14 cellular contexts compared by ENCODE assay signal in genomic region chr6:131858765-131859490, GRCh38. TPM values are rescaled to one million over a fixed set of nuclear protein-coding genes. Genes with fewer than 3 reads are reported as not detected.
A peak's percentile ranks its signal among the peaks of the same experiment; 100 is the strongest.
DNase-seq lines count a peak whose midpoint lies in the region; ATAC-seq and TF ChIP-seq lines count a peak whose summit lies in the region.
"Had no signal": no experiment of that assay in that cellular context is flagged by ENCODE, and none has a peak within 500 bp of the region (broad histone marks: within the 10 kb centered on the region; RNA-seq: fewer than 3 reads in every experiment).

No MANE protein-coding gene starts in this region.

- CTCF ChIA-PET in A673 (lab: Charles Lee), result no interaction called here

- H3K27ac ChIP-seq in A673 (ENCODE audit: low read depth, low read length, poor library complexity, severe bottlenecking) (no peak overlapping the region), brain microvascular endothelial cell (peak overlapping the region; percentile 48), liver (ENCODE audit: low read depth in 1 of 2, low read length in 2 of 2) (no peak overlapping the region)

- TF ChIP-seq CTCF in A673 (conservative IDR thresholded peaks at IDR 0.05; ENCODE audit: low read depth, low read length) (no peak), HFF-Myc (IDR thresholded peaks at IDR 0.05; ENCODE audit: low read depth, low read length, missing control alignments) (no peak), brain microvascular endothelial cell (IDR thresholded peaks at IDR 0.05; ENCODE audit: low read depth, low read length, missing control alignments) (no peak), liver (IDR thresholded peaks at IDR 0.05; ENCODE audit: low read depth, low read length, missing input control) (no peak)

- H3K36me3 ChIP-seq in A673 (ENCODE audit: insufficient read depth, low read length, poor library complexity, severe bottlenecking) (no peaks in the 10 kb centered on the region), brain microvascular endothelial cell (replicated peaks) (no peaks in the 10 kb centered on the region), liver (ENCODE audit: control insufficient read depth in 4 of 4, insufficient read depth in 3 of 4, low read depth in 1 of 4, low read length in 3 of 4) (peaks cover 1 to 34% (median 31%) of the 10 kb centered on the region in 4 donors)
- H3K36me3 ChIP-seq: esophagus muscularis mucosa had no signal

- BruUV-seq in A673 (replicated peaks; lab: Mats Ljungman, UMichigan), result no TSS peak

- H3K9ac ChIP-seq in liver (ENCODE audit: low read depth in 1 of 2, low read length in 2 of 2), result no peak overlapping the region

- H3K9me3 ChIP-seq in A673 (ENCODE audit: low read depth, low read length, poor library complexity, severe bottlenecking) (no peaks in the 10 kb centered on the region), liver (ENCODE audit: control insufficient read depth in 4 of 4, low read length in 3 of 4) (no peaks in the 10 kb centered on the region)
- H3K9me3 ChIP-seq: esophagus muscularis mucosa had no signal

- no peak for ATAC-seq in HG02884 (IDR thresholded peaks at IDR 0.05; ENCODE audit: unreplicated experiment)

- TF ChIP-seq RAD21 in liver (IDR thresholded peaks at IDR 0.05), result peak; percentile 5 to 10

- in situ Hi-C loops in brain microvascular endothelial cell (cut with HindIII; ENCODE audit: low pct_ligation_motif_present, low sequenced_read_pairs), result no loop called here

- no peaks in the 10 kb centered on the region for H3K27me3 ChIP-seq in A673 (replicated peaks; ENCODE audit: insufficient read depth, low read depth, low read length, poor library complexity)
- H3K27me3 ChIP-seq in brain microvascular endothelial cell (replicated peaks), result no peaks in the 10 kb centered on the region
- no peaks in the 10 kb centered on the region for H3K27me3 ChIP-seq in liver (ENCODE audit: control insufficient read depth in 4 of 4, insufficient read depth in 4 of 4, low read length in 3 of 4)
- H3K27me3 ChIP-seq: esophagus muscularis mucosa had no signal

- POLR2A ChIA-PET in A673 (lab: Charles Lee; ENCODE audit: low non-redundant PET), result no interaction called here

- H3K4me3 ChIP-seq in A673 (ENCODE audit: low read depth, low read length, poor library complexity, severe bottlenecking) (no peak overlapping the region), HFF-Myc (replicated peaks; ENCODE audit: low read depth, low read length) (no peak overlapping the region), brain microvascular endothelial cell (ENCODE audit: low read depth, low read length) (no peak overlapping the region), liver (ENCODE audit: low read depth in 1 of 3, low read length in 3 of 3) (no peak overlapping the region)
- H3K4me3 ChIP-seq: esophagus muscularis mucosa had no signal

- H3K4me1 ChIP-seq in A673 (ENCODE audit: insufficient read depth, low read length, poor library complexity, severe bottlenecking), result peaks cover 26% of the 10 kb centered on the region
- peaks cover 0 to 22% (median 8%) of the 10 kb centered on the region in 4 donors for H3K4me1 ChIP-seq in liver (ENCODE audit: control insufficient read depth in 4 of 4, insufficient read depth in 4 of 4, low read length in 3 of 4)
- H3K4me1 ChIP-seq: esophagus muscularis mucosa had no signal

- intact Hi-C loops in A673 (cut with micrococcal nuclease; ENCODE audit: unreplicated experiment), result no loop called here

- peak; percentile 11 for DNase-seq in A673 (ENCODE audit: low spot score)
- peak; percentile 48 for DNase-seq in HFF-Myc (ENCODE audit: extremely low read depth, low read depth)
- peak; percentile 27 for DNase-seq in brain microvascular endothelial cell
- DNase-seq in NCI-H82 treated with DMSO at 0.1 percent for 48 hours (lab: John Stamatoyannopoulos, UW; ENCODE audit: unreplicated experiment), result no peak
- no peak for DNase-seq in hypothalamus (lab: John Stamatoyannopoulos, UW)
- DNase-seq in RPMI8226, result no peak
- DNase-seq: activated CD4-positive, alpha-beta T cell treated with anti-CD3 and anti-CD28 coated beads, Interleukin-2, amount 50 U/mL, for 4 hours; cerebellar nuclear complex; DND-41; T-helper 1 cell had no signal

- WGBS in liver, result 35% methylated on average over 5 of the region's 5 CpGs

TF ChIP-seq in liver, 16 proteins besides CTCF, POLR2A, EP300 and RAD21:
- TF ChIP-seq NR2F2 (IDR thresholded peaks at IDR 0.05), result no peak
- TF ChIP-seq YY1 (IDR thresholded peaks at IDR 0.05), result peak; percentile 31
- TF ChIP-seq ATF3 (IDR thresholded peaks at IDR 0.05), result no peak
- TF ChIP-seq HNF4G (IDR thresholded peaks at IDR 0.05), result no peak
- TF ChIP-seq HNF4A (conservative IDR thresholded peaks at IDR 0.05), result peak in 1 of 2 donors; percentile 3
- TF ChIP-seq FOXA1 (IDR thresholded peaks at IDR 0.05), result no peak
- no peak for TF ChIP-seq SP1 (IDR thresholded peaks at IDR 0.05)
- TF ChIP-seq TAF1 (conservative IDR thresholded peaks at IDR 0.05), result no peak
- no peak for TF ChIP-seq JUND (IDR thresholded peaks at IDR 0.05)
- TF ChIP-seq ZBTB33 (IDR thresholded peaks at IDR 0.05), result no peak
- TF ChIP-seq REST (IDR thresholded peaks at IDR 0.05), result no peak
TF ChIP-seq in liver: peak in this region for 2.

RNA-seq across cellular contexts. Expression of gene ENPP1, which starts 51.1 kb away (rescaled TPM):
- total RNA-seq in A673 (2021), result 19.5 and 20.5 TPM in 2 replicates
- 10 to 100 TPM; 27.2 to 53.1 TPM for total RNA-seq in liver
- polyA plus RNA-seq in liver, result 10 to 100 TPM in 1 of 2 donors, 1 to 10 TPM in 1; 9.5 to 35.1 TPM
- polyA plus RNA-seq: neural cell had no signal

Comparison
In these comparisons a context has a peak if more than half of its experiments do, and no peak if none do; other contexts are left out.
1. DNase-seq: peak in A673 (single experiment), HFF-Myc (single experiment) and brain microvascular endothelial cell (single experiment); none in NCI-H82 treated with DMSO at 0.1 percent for 48 hours (single experiment), hypothalamus (0 of 51) and RPMI8226 (single experiment).